ENCODE assay signal across 8 cellular contexts in genomic region chr3:65509423-65509794, GRCh38.
DNase-seq lines count a peak whose midpoint lies in the region; ATAC-seq, FAIRE-seq and TF ChIP-seq lines count a peak whose summit lies in the region.
"Not testable (repeated sequence)": the region's sequence is repeated elsewhere in the genome, so short reads cannot be mapped to it uniquely, and the experiment has no call there.

No MANE protein-coding gene starts in this region.

- peak overlapping the region; percentile 97 for H3K27ac Mint-ChIP-seq in Caco-2 (ENCODE audit: unreplicated experiment)
- not testable (repeated sequence) for H3K27ac Mint-ChIP-seq in astrocyte (ENCODE audit: unreplicated experiment)
- peak overlapping the region; percentile 88 for H3K27ac Mint-ChIP-seq in nephron progenitor cell

- H3K4me3 ChIP-seq in Caco-2 (ENCODE audit: low read depth, low read length) (peak overlapping the region; percentile 54), HUES48 (ENCODE audit: low read depth, low read length) (peak overlapping the region; percentile 69), ectodermal cell (ENCODE audit: insufficient read depth, low read depth, low read length) (peak overlapping the region; percentile 19), fibroblast of villous mesenchyme (ENCODE audit: low read depth, low read length) (peak overlapping the region; percentile 47), iPS-15b (ENCODE audit: low read depth, low read length) (peak overlapping the region; percentile 67), thoracic aorta (peak overlapping the region; percentile 35)
- H3K4me3 ChIP-seq in astrocyte (ENCODE audit: insufficient read depth, low read depth, low read length) = not testable (repeated sequence)

- 31 to 40% methylated on average over 16 to 19 of the region's 24 CpGs for WGBS in ectodermal cell, 2 experiments

- H3K4me2 ChIP-seq in astrocyte (ENCODE audit: low read length) = not testable (repeated sequence)

- not testable (repeated sequence) for H3K4me1 ChIP-seq in Caco-2; HUES48 (ENCODE audit: control insufficient read depth, insufficient read depth, low read length); astrocyte (ENCODE audit: insufficient read depth, low read length); ectodermal cell (ENCODE audit: control insufficient read depth, insufficient read depth, low read length); iPS-15b (ENCODE audit: control insufficient read depth, insufficient read depth, low read length); thoracic aorta (ENCODE audit: control insufficient read depth in 1 of 2, low read depth in 2 of 2)

- not testable (repeated sequence) for H3K4me1 Mint-ChIP-seq in Caco-2 (ENCODE audit: low read depth, unreplicated experiment); astrocyte (ENCODE audit: low read depth, unreplicated experiment)
- H3K4me1 Mint-ChIP-seq in nephron progenitor cell = peaks cover 20% of the 10 kb centered on the region

- TSS peak; percentile 40 for BruUV-seq in Caco-2 (replicated peaks; lab: Mats Ljungman, UMichigan)

- H3K27me3 ChIP-seq in Caco-2 (replicated peaks; ENCODE audit: control insufficient read depth, insufficient read depth, low read length); HUES48 (ENCODE audit: control insufficient read depth, insufficient read depth, low read length); astrocyte (ENCODE audit: insufficient read depth, low read length); ectodermal cell (ENCODE audit: control insufficient read depth, insufficient read depth, low read length, poor library complexity, severe bottlenecking); iPS-15b (ENCODE audit: control insufficient read depth, insufficient read depth, low read length); thoracic aorta (replicated peaks; ENCODE audit: insufficient read depth): not testable (repeated sequence)

- intact Hi-C loops in Caco-2 (cut with micrococcal nuclease; ENCODE audit: unreplicated experiment) = not testable (repeated sequence)

- H3K27me3 Mint-ChIP-seq in Caco-2 (ENCODE audit: insufficient read depth, unreplicated experiment); astrocyte (ENCODE audit: low read depth, unreplicated experiment); nephron progenitor cell (ENCODE audit: low read depth, poor library complexity): not testable (repeated sequence)

- H3K4me3 Mint-ChIP-seq in Caco-2 (ENCODE audit: unreplicated experiment) = peak overlapping the region; percentile 84
- H3K4me3 Mint-ChIP-seq in astrocyte (ENCODE audit: unreplicated experiment) = peak overlapping the region; percentile 40
- peak overlapping the region; percentile 82 for H3K4me3 Mint-ChIP-seq in nephron progenitor cell

- H3K27ac ChIP-seq in HUES48 (ENCODE audit: low read depth, low read length) (peak overlapping the region; percentile 87), ectodermal cell (ENCODE audit: insufficient read depth, low read depth, low read length, poor library complexity, severe bottlenecking) (peak overlapping the region; percentile 11)
- not testable (repeated sequence) for H3K27ac ChIP-seq in astrocyte (ENCODE audit: low read depth, low read length); thoracic aorta

- H3K9ac ChIP-seq in HUES48 (ENCODE audit: low read depth, low read length) = peak overlapping the region; percentile 92
- not testable (repeated sequence) for H3K9ac ChIP-seq in astrocyte (ENCODE audit: low read length)
- peak overlapping the region; percentile 81 for H3K9ac ChIP-seq in iPS-15b (ENCODE audit: low read depth, low read length)

- not testable (repeated sequence) for H3K9me3 Mint-ChIP-seq in Caco-2 (ENCODE audit: unreplicated experiment); astrocyte (ENCODE audit: unreplicated experiment)
- H3K9me3 Mint-ChIP-seq in nephron progenitor cell = peaks cover 34% of the 10 kb centered on the region

- H3K36me3 ChIP-seq in Caco-2 (ENCODE audit: control insufficient read depth, insufficient read depth, low read length); HUES48 (ENCODE audit: control insufficient read depth, insufficient read depth, low read length); astrocyte (ENCODE audit: insufficient read depth, low read length); ectodermal cell (ENCODE audit: control insufficient read depth, insufficient read depth, low read length); iPS-15b (ENCODE audit: control insufficient read depth, insufficient read depth, low read length); thoracic aorta: not testable (repeated sequence)

- ATAC-seq in thoracic aorta (ENCODE audit: insufficient number of reproducible peaks, low FRiP score, low read depth) = not testable (repeated sequence)

- not testable (repeated sequence) for H3K79me2 ChIP-seq in astrocyte (ENCODE audit: insufficient read depth, low read length)

- CTCF ChIA-PET in Caco-2 (lab: Charles Lee) = not testable (repeated sequence)

- peak; percentile 53 to 60 for DNase-seq in Caco-2
- not testable (repeated sequence) for DNase-seq in astrocyte (ENCODE audit: low read depth); fibroblast of villous mesenchyme (ENCODE audit: low read depth); nephron progenitor cell; thoracic aorta (ENCODE audit: low spot score)

- H4K20me1 ChIP-seq in astrocyte (ENCODE audit: insufficient read depth, low read length) = not testable (repeated sequence)

- POLR2A ChIA-PET in Caco-2 (lab: Charles Lee) = interaction anchor here (0.7 kb wide), 1 partner anchor 15 kb away, joined by 3 read pairs; no protein-coding TSS in a partner anchor

- not testable (repeated sequence) for H3K9me3 ChIP-seq in Caco-2; HUES48 (ENCODE audit: control insufficient read depth, insufficient read depth, low read length); astrocyte (ENCODE audit: insufficient read depth, low read depth, low read length); ectodermal cell (ENCODE audit: control insufficient read depth, low read length); iPS-15b (ENCODE audit: control insufficient read depth, insufficient read depth, low read length); thoracic aorta

- TF ChIP-seq CTCF in Caco-2 (IDR thresholded peaks at IDR 0.05; ENCODE audit: insufficient read depth in 1 of 2, low read depth in 1 of 2, low read length in 1 of 2, severe bottlenecking in 1 of 2, unreplicated experiment in 1 of 2); astrocyte (IDR thresholded peaks at IDR 0.05; ENCODE audit: insufficient read depth, low read depth, low read length); fibroblast of villous mesenchyme (IDR thresholded peaks at IDR 0.05; ENCODE audit: insufficient read depth, low read depth, low read length); nephron progenitor cell (IDR thresholded peaks at IDR 0.05); thoracic aorta (IDR thresholded peaks at IDR 0.05): not testable (repeated sequence)

- not testable (repeated sequence) for H3K36me3 Mint-ChIP-seq in Caco-2 (ENCODE audit: insufficient read depth, unreplicated experiment); astrocyte (ENCODE audit: low read depth, unreplicated experiment)
- peaks cover 32% of the 10 kb centered on the region for H3K36me3 Mint-ChIP-seq in nephron progenitor cell (ENCODE audit: low read depth)

- H2AFZ ChIP-seq in astrocyte (ENCODE audit: low read depth, low read length) = not testable (repeated sequence)

- FAIRE-seq in astrocyte (lab: Jason Lieb, UNC) = not testable (repeated sequence)
